In genomic region chr3:193389335-193389734, GRCh38 we compare ENCODE assay signal across 16 cellular contexts. TPM values are rescaled to one million over a fixed set of nuclear protein-coding genes. Genes with fewer than 3 reads are reported as not detected.
DNase-seq lines count a peak whose midpoint lies in the region; ATAC-seq and TF ChIP-seq lines count a peak whose summit lies in the region.
"Had no signal": no experiment of that assay in that cellular context is flagged by ENCODE, and none has a peak within 500 bp of the region (broad histone marks: within the 10 kb centered on the region; RNA-seq: fewer than 3 reads in every experiment).

No MANE protein-coding gene starts in this region.

- peaks cover 2 to 7% of the 10 kb centered on the region in 2 experiments; a peak in 4 of 5 replicates for H3K9me3 Mint-ChIP-seq in H9
- H3K9me3 Mint-ChIP-seq in WTC11, result peaks cover 14% of the 10 kb centered on the region
- H3K9me3 Mint-ChIP-seq in stimulated activated memory B cell treated with anti-CD40 and anti-IgM and Interleukin-4, amounts not matched to agents 10 μg/mL and 1 μg/mL and 100 μg/mL, for 72 hours, result no peaks in the 10 kb centered on the region
- H3K9me3 Mint-ChIP-seq: CD4-positive, alpha-beta memory T cell had no signal

- H3K36me3 Mint-ChIP-seq in H9 (ENCODE audit: insufficient read depth in 1 of 3, low read depth in 3 of 3) (peaks cover 0 to 4% (median 4%) of the 10 kb centered on the region in 3 experiments; a peak in 3 of 7 replicates), WTC11 (0 out of 2 replicates have a peak, but pooled peaks cover 3% of the 10 kb centered on the region)
- H3K36me3 Mint-ChIP-seq in stimulated activated memory B cell treated with anti-CD40 and anti-IgM and Interleukin-4, amounts not matched to agents 10 μg/mL and 1 μg/mL and 100 μg/mL, for 72 hours, result no peaks in the 10 kb centered on the region
- H3K36me3 Mint-ChIP-seq: CD4-positive, alpha-beta memory T cell had no signal

- H3K27me3 Mint-ChIP-seq in H9 (ENCODE audit: low read depth), result no peaks in the 10 kb centered on the region
- no peaks in the 10 kb centered on the region for H3K27me3 Mint-ChIP-seq in WTC11 (ENCODE audit: low read depth)
- H3K27me3 Mint-ChIP-seq in stimulated activated memory B cell treated with anti-CD40 and anti-IgM and Interleukin-4, amounts not matched to agents 10 μg/mL and 1 μg/mL and 100 μg/mL, for 72 hours, result peaks cover 36% of the 10 kb centered on the region

- no peak overlapping the region for H3K18ac ChIP-seq in H9 (ENCODE audit: insufficient read length, low read depth, low read length)

- H4K91ac ChIP-seq in H9 (ENCODE audit: insufficient read length, low read depth, low read length), result no peak overlapping the region

- no peak overlapping the region for H2AK5ac ChIP-seq in H9 (ENCODE audit: insufficient read length, low read length)

- POLR2A ChIA-PET in WTC11 (lab: Charles Lee) (interaction anchor here (0.5 kb wide), 1 partner anchor 97 kb away, joined by 4 read pairs; no protein-coding TSS in a partner anchor), GM10248 (lab: Yijun Ruan, JAX) (no interaction called here)

- H3K27me3 ChIP-seq in H9 (ENCODE audit: insufficient read depth, low read length), result no peaks in the 10 kb centered on the region
- H3K27me3 ChIP-seq in iPS-18a (ENCODE audit: control insufficient read depth, insufficient read depth, low read length), result no peaks in the 10 kb centered on the region
- H3K27me3 ChIP-seq: Peyer's patch had no signal

- no peaks in the 10 kb centered on the region for H4K20me1 ChIP-seq in H9 (ENCODE audit: control insufficient read depth, insufficient read depth, insufficient read length)

- H3K27ac ChIP-seq in H9 (ENCODE audit: insufficient read length, low read depth, low read length) (no peak overlapping the region), iPS-18a (ENCODE audit: low read length) (peak overlapping the region; percentile 30)
- H3K27ac ChIP-seq: Peyer's patch had no signal

- CTCF ChIA-PET in WTC11 (lab: Charles Lee) (interaction anchor here (0.5 to 1.0 kb wide), 3 partner anchors 74 to 183 kb away, joined by 3 to 4 read pairs (median 3); no protein-coding TSS in a partner anchor), GM10248 (lab: Yijun Ruan, JAX) (interaction anchor here (1.3 kb wide), 1 partner anchor 11 kb away, joined by 3 read pairs; the partner anchor contains the start of gene ATP13A5)

- no peak overlapping the region for H3K23ac ChIP-seq in H9 (ENCODE audit: insufficient read length, low read depth, low read length)

- H3K4me3 Mint-ChIP-seq in H9, result no peak overlapping the region
- H3K4me3 Mint-ChIP-seq in WTC11, result peak overlapping the region; percentile 16; the same call in 1 of the 2 replicates
- H3K4me3 Mint-ChIP-seq in stimulated activated memory B cell treated with anti-CD40 and anti-IgM and Interleukin-4, amounts not matched to agents 10 μg/mL and 1 μg/mL and 100 μg/mL, for 72 hours, result no peak overlapping the region
- H3K4me3 Mint-ChIP-seq: CD4-positive, alpha-beta memory T cell had no signal

- no peak overlapping the region for H2BK120ac ChIP-seq in H9 (ENCODE audit: low read depth, low read length, poor library complexity, severe bottlenecking)

- H3T11ph ChIP-seq in H9 (ENCODE audit: low read length), result no peak overlapping the region

- no peak overlapping the region for H2BK12ac ChIP-seq in H9 (ENCODE audit: insufficient read length, low read depth, low read length)

- H2AFZ ChIP-seq in H9 (ENCODE audit: low read length), result no peak overlapping the region

- no peaks in the 10 kb centered on the region for H3K9me3 ChIP-seq in H9 (ENCODE audit: control insufficient read depth, low read depth, low read length)
- H3K9me3 ChIP-seq in iPS-18a (ENCODE audit: control insufficient read depth, low read depth, low read length), result no peaks in the 10 kb centered on the region
- H3K9me3 ChIP-seq: BE2C, Peyer's patch had no signal

- DNase-seq in H9 (peak; percentile 38), NCI-H1436 treated with DMSO at 0.1 percent for 48 hours (lab: John Stamatoyannopoulos, UW) (peak; percentile 51), WTC11 (ENCODE audit: low spot score) (no peak), ureter (ENCODE audit: low spot score) (no peak), GM10248 (ENCODE audit: extremely low spot score) (no peak)
- DNase-seq: BE2C; CD4-positive, alpha-beta memory T cell; NCI-H1694 treated with DMSO at 0.1 percent for 48 hours; NCI-H226; NCI-H774; Peyer's patch; Right ventricle myocardium superior; T-helper 2 cell had no signal

- H2BK15ac ChIP-seq in H9 (ENCODE audit: low read depth, low read length), result no peak overlapping the region

- H3K79me1 ChIP-seq in H9 (ENCODE audit: insufficient read depth, low read depth, low read length, poor library complexity, severe bottlenecking), result no peaks in the 10 kb centered on the region

- no peak overlapping the region for H2BK20ac ChIP-seq in H9 (ENCODE audit: low read depth, low read length, poor library complexity, severe bottlenecking)

- no peak overlapping the region for H2BK5ac ChIP-seq in H9 (ENCODE audit: insufficient read length, low read length)

- no peak overlapping the region for H4K5ac ChIP-seq in H9 (ENCODE audit: insufficient read length, low read depth, low read length)

- peak overlapping the region; percentile 28 for H3K4me3 ChIP-seq in iPS-18a (ENCODE audit: low read length)
- H3K4me3 ChIP-seq: Peyer's patch had no signal

- no peaks in the 10 kb centered on the region for H3K79me2 ChIP-seq in H9 (ENCODE audit: insufficient read depth, low read length)

- H3K27ac Mint-ChIP-seq in H9 (peak overlapping the region; percentile 45 to 66 (median 65); a peak in 6 of 7 replicates), WTC11 (peak overlapping the region; percentile 80)
- no peak overlapping the region for H3K27ac Mint-ChIP-seq in stimulated activated memory B cell treated with anti-CD40 and anti-IgM and Interleukin-4, amounts not matched to agents 10 μg/mL and 1 μg/mL and 100 μg/mL, for 72 hours

- no peak overlapping the region for H3K4ac ChIP-seq in H9 (ENCODE audit: low read depth, low read length)

- H3K36me3 ChIP-seq in iPS-18a (ENCODE audit: control insufficient read depth, low read depth, low read length), result no peaks in the 10 kb centered on the region
- H3K36me3 ChIP-seq: BE2C, Peyer's patch had no signal

- H3K56ac ChIP-seq in H9 (ENCODE audit: insufficient read length, low read depth, low read length), result no peak overlapping the region

- ATAC-seq in WTC11, result peak; percentile 91
- ATAC-seq in stimulated activated memory B cell treated with anti-CD40 and anti-IgM and Interleukin-4, amounts not matched to agents 10 μg/mL and 1 μg/mL and 100 μg/mL, for 72 hours, result no peak

- H3K9ac ChIP-seq in H9 (ENCODE audit: extremely low read depth, insufficient read length, low read length) (no peak overlapping the region), iPS-18a (ENCODE audit: low read length) (no peak overlapping the region)

- no peaks in the 10 kb centered on the region for H3K23me2 ChIP-seq in H9 (ENCODE audit: insufficient read length, low read depth, low read length, poor library complexity, severe bottlenecking)

- no CpG with 5 or more reads among the region's 2 CpGs for WGBS in H9 (ENCODE audit: extremely low coverage, insufficient read length, low lambda C conversion rate)

- no peak overlapping the region for H4K8ac ChIP-seq in H9 (replicated peaks; ENCODE audit: insufficient read length, low read depth, low read length)

- TF ChIP-seq CTCF in H9 (conservative IDR thresholded peaks at IDR 0.05) (no peak), WTC11 (IDR thresholded peaks at IDR 0.05) (no peak), GM10248 (IDR thresholded peaks at IDR 0.05; ENCODE audit: control extremely low read depth, extremely low read depth, low read depth, missing control alignments) (no peak)

- H3K4me1 ChIP-seq in H9 (ENCODE audit: insufficient read depth, low read length) (peaks cover 12% of the 10 kb centered on the region), iPS-18a (ENCODE audit: control insufficient read depth, low read depth, low read length) (peaks cover 38% of the 10 kb centered on the region)
- H3K4me1 ChIP-seq: BE2C, Peyer's patch had no signal

- H3K14ac ChIP-seq in H9 (ENCODE audit: insufficient read depth, low read length), result no peak overlapping the region

- H3K4me1 Mint-ChIP-seq in H9 (peaks cover 44 to 45% of the 10 kb centered on the region in 2 experiments), WTC11 (peaks cover 54% of the 10 kb centered on the region)
- no peaks in the 10 kb centered on the region for H3K4me1 Mint-ChIP-seq in stimulated activated memory B cell treated with anti-CD40 and anti-IgM and Interleukin-4, amounts not matched to agents 10 μg/mL and 1 μg/mL and 100 μg/mL, for 72 hours
- H3K4me1 Mint-ChIP-seq: CD4-positive, alpha-beta memory T cell had no signal

- H3K4me2 ChIP-seq in H9 (ENCODE audit: insufficient read depth, insufficient read length, low read length), result no peak overlapping the region

TF ChIP-seq in WTC11, 78 proteins besides CTCF, POLR2A, EP300 and RAD21 (continues in another document):
- no peak for TF ChIP-seq ZMAT4 (CRISPR knock-in tag; IDR thresholded peaks at IDR 0.05)
- TF ChIP-seq FOXP4 (CRISPR knock-in tag; IDR thresholded peaks at IDR 0.05), result peak; percentile 64; the same call in 1 of the 2 replicates

RNA-seq across cellular contexts. Expression of gene ATP13A5, which starts 10.8 kb away (rescaled TPM):
- total RNA-seq in H9 (2021) (not detected in 2 replicates), WTC11 (2021) (not detected in 3 replicates), ureter (not detected)
- total RNA-seq: CD4-positive, alpha-beta memory T cell; HT-29; Peyer's patch; Right ventricle myocardium superior had no signal

Comparison
In these comparisons a context has a peak if more than half of its experiments do, and no peak if none do; other contexts are left out.
1. DNase-seq: peak in H9 (single experiment) and NCI-H1436 treated with DMSO at 0.1 percent for 48 hours (single experiment); none in WTC11 (single experiment), ureter (single experiment) and GM10248 (single experiment).